Comparison of ENCODE assay signal across 38 cellular contexts in genomic region chr18:26367425-26367824, GRCh38.
"Had no signal": no experiment of that assay in that cellular context is flagged by ENCODE, and none has a peak within 500 bp of the region (broad histone marks: within the 10 kb centered on the region; RNA-seq: fewer than 3 reads in every experiment).

No MANE protein-coding gene starts in this region.

- DNase-seq: activated effector memory CD4-positive, alpha-beta T cell treated with anti-CD3 and anti-CD28 coated beads, Interleukin-2, amount 50 U/mL, for 16 hours; activated effector memory CD4-positive, alpha-beta T cell treated with Interleukin-2 at 50 U/mL for 16 hours; activated gamma-delta T cell; activated gamma-delta T cell treated with Interleukin-2 at 50 U/mL for 16 hours; activated naive CD4-positive, alpha-beta T cell; activated naive CD4-positive, alpha-beta T cell treated with anti-CD3 and anti-CD28 coated beads for 36 hours; activated naive CD4-positive, alpha-beta T cell treated with anti-CD3 and anti-CD28 coated beads, Interleukin-2, amount 10 ng/mL, durations not matched to agents 7 days and 5 days; activated naive CD4-positive, alpha-beta T cell treated with anti-CD3 and anti-CD28 coated beads, Interleukin-2, amount 50 U/mL, for 16 hours; activated naive CD4-positive, alpha-beta T cell treated with Interleukin-2 at 50 U/mL for 16 hours; activated naive CD8-positive, alpha-beta T cell treated with anti-CD3 and anti-CD28 coated beads for 36 hours; activated naive CD8-positive, alpha-beta T cell treated with anti-CD3 and anti-CD28 coated beads, Interleukin-2, amount 10 ng/mL, durations not matched to agents 7 days and 5 days; activated naive CD8-positive, alpha-beta T cell treated with anti-CD3 and anti-CD28 coated beads, Interleukin-2, amount 50 U/mL, for 24 hours; activated T-cell treated with anti-CD3 and anti-CD28 coated beads, Interleukin-2, amount 50 U/mL, for 1 hour; activated T-cell treated with anti-CD3 and anti-CD28 coated beads, Interleukin-2, amount 50 U/mL, for 24 hours; activated T-cell treated with anti-CD3 and anti-CD28 coated beads, Interleukin-2, amount 50 U/mL, for 4 hours; activated T-cell treated with anti-CD3 and anti-CD28 coated beads, Interleukin-2, amount 50 U/mL, for 48 hours; activated T-cell treated with anti-CD3 and anti-CD28 coated beads, Interleukin-2, amount 50 U/mL, for 72 hours; adrenal gland; amniotic stem cell; amygdala; anterior cingulate cortex; aorta; body of pancreas; brain microvascular endothelial cell; caudate nucleus; central memory CD4-positive, alpha-beta T cell; cerebellar nuclear complex had no signal

- H3K27ac ChIP-seq: adrenal gland, ascending aorta, body of pancreas, brain microvascular endothelial cell, breast epithelium, cardiac muscle cell had no signal

- ATAC-seq: activated naive CD4-positive, alpha-beta T cell treated with anti-CD3 and anti-CD28 coated beads, Interleukin-2, amount 50 U/mL, for 72 hours; activated naive CD8-positive, alpha-beta T cell treated with anti-CD3 and anti-CD28 coated beads, Interleukin-2, amount 50 U/mL, for 24 hours; activated T-cell treated with anti-CD3 and anti-CD28 coated beads, Interleukin-2, amount 50 U/mL, for 4 hours; activated T-cell treated with anti-CD3 and anti-CD28 coated beads, Interleukin-2, amount 50 U/mL, for 72 hours; activated T-helper 17 cell treated with anti-CD3 and anti-CD28 coated beads, Interleukin-2, amount 50 U/mL, for 72 hours; body of pancreas had no signal

- H3K4me3 ChIP-seq: adrenal gland, ascending aorta, body of pancreas, breast epithelium, cardiac muscle cell had no signal

- H3K4me3 Mint-ChIP-seq: activated naive CD4-positive, alpha-beta T cell treated with anti-CD3 and anti-CD28 coated beads for 36 hours; activated naive CD4-positive, alpha-beta T cell treated with anti-CD3 and anti-CD28 coated beads, Interleukin-2, amount 10 ng/mL, durations not matched to agents 7 days and 5 days; activated naive CD4-positive, alpha-beta T cell treated with anti-CD3 and anti-CD28 coated beads, Interleukin-2, amount 50 U/mL, for 24 hours; activated naive CD8-positive, alpha-beta T cell; activated naive CD8-positive, alpha-beta T cell treated with anti-CD3 and anti-CD28 coated beads for 36 hours; activated naive CD8-positive, alpha-beta T cell treated with anti-CD3 and anti-CD28 coated beads, Interleukin-2, amount 10 ng/mL, durations not matched to agents 7 days and 5 days; activated naive CD8-positive, alpha-beta T cell treated with anti-CD3 and anti-CD28 coated beads, Interleukin-2, amount 50 U/mL, for 24 hours; activated T-cell treated with anti-CD3 and anti-CD28 coated beads, Interleukin-2, amount 50 U/mL, for 24 hours; activated T-cell treated with anti-CD3 and anti-CD28 coated beads, Interleukin-2, amount 50 U/mL, for 4 hours; activated T-cell treated with anti-CD3 and anti-CD28 coated beads, Interleukin-2, amount 50 U/mL, for 72 hours; activated T-helper 1 cell treated with anti-CD3 and anti-CD28 coated beads, Interleukin-12 subunit alpha, Interleukin-12 subunit beta, Interleukin-2, Interleukin-4 antibody, amounts not matched to agents 30 ng/mL and 10 ng/mL and 1 ng/mL, durations not matched to agents 14 hours and 24 hours and 36 hours; activated T-helper 17 cell treated with anti-CD3 and anti-CD28 coated beads, Interleukin-2, amount 50 U/mL, for 72 hours; brain; central memory CD8-positive, alpha-beta T cell had no signal

- H3K27me3 Mint-ChIP-seq: activated naive CD4-positive, alpha-beta T cell treated with anti-CD3 and anti-CD28 coated beads, Interleukin-2, amount 10 ng/mL, durations not matched to agents 7 days and 5 days; activated naive CD4-positive, alpha-beta T cell treated with anti-CD3 and anti-CD28 coated beads, Interleukin-2, amount 50 U/mL, for 24 hours; activated naive CD8-positive, alpha-beta T cell; activated naive CD8-positive, alpha-beta T cell treated with anti-CD3 and anti-CD28 coated beads for 36 hours; activated naive CD8-positive, alpha-beta T cell treated with anti-CD3 and anti-CD28 coated beads, Interleukin-2, amount 10 ng/mL, durations not matched to agents 7 days and 5 days; activated naive CD8-positive, alpha-beta T cell treated with anti-CD3 and anti-CD28 coated beads, Interleukin-2, amount 50 U/mL, for 24 hours; activated T-cell treated with anti-CD3 and anti-CD28 coated beads, Interleukin-2, amount 50 U/mL, for 24 hours; activated T-helper 17 cell treated with anti-CD3 and anti-CD28 coated beads, Interleukin-2, amount 50 U/mL, for 72 hours; central memory CD8-positive, alpha-beta T cell had no signal

- H3K4me1 Mint-ChIP-seq: activated naive CD4-positive, alpha-beta T cell treated with anti-CD3 and anti-CD28 coated beads, Interleukin-2, amount 10 ng/mL, durations not matched to agents 7 days and 5 days; activated naive CD4-positive, alpha-beta T cell treated with anti-CD3 and anti-CD28 coated beads, Interleukin-2, amount 50 U/mL, for 24 hours; activated naive CD8-positive, alpha-beta T cell treated with anti-CD3 and anti-CD28 coated beads for 36 hours; activated naive CD8-positive, alpha-beta T cell treated with anti-CD3 and anti-CD28 coated beads, Interleukin-2, amount 10 ng/mL, durations not matched to agents 7 days and 5 days; activated naive CD8-positive, alpha-beta T cell treated with anti-CD3 and anti-CD28 coated beads, Interleukin-2, amount 50 U/mL, for 24 hours; activated T-helper 17 cell treated with anti-CD3 and anti-CD28 coated beads, Interleukin-2, amount 50 U/mL, for 72 hours; brain; central memory CD8-positive, alpha-beta T cell had no signal

- H3K27ac Mint-ChIP-seq: activated naive CD4-positive, alpha-beta T cell treated with anti-CD3 and anti-CD28 coated beads for 36 hours; activated naive CD4-positive, alpha-beta T cell treated with anti-CD3 and anti-CD28 coated beads, Interleukin-2, amount 10 ng/mL, durations not matched to agents 7 days and 5 days; activated naive CD4-positive, alpha-beta T cell treated with anti-CD3 and anti-CD28 coated beads, Interleukin-2, amount 50 U/mL, for 24 hours; activated naive CD4-positive, alpha-beta T cell treated with anti-CD3 and anti-CD28 coated beads, Interleukin-2, amount 50 U/mL, for 72 hours; activated naive CD8-positive, alpha-beta T cell; activated naive CD8-positive, alpha-beta T cell treated with anti-CD3 and anti-CD28 coated beads for 36 hours; activated naive CD8-positive, alpha-beta T cell treated with anti-CD3 and anti-CD28 coated beads, Interleukin-2, amount 10 ng/mL, durations not matched to agents 7 days and 5 days; activated naive CD8-positive, alpha-beta T cell treated with anti-CD3 and anti-CD28 coated beads, Interleukin-2, amount 50 U/mL, for 24 hours; activated T-cell treated with anti-CD3 and anti-CD28 coated beads, Interleukin-2, amount 50 U/mL, for 24 hours; activated T-cell treated with anti-CD3 and anti-CD28 coated beads, Interleukin-2, amount 50 U/mL, for 72 hours; activated T-helper 1 cell treated with anti-CD3 and anti-CD28 coated beads, Interleukin-12 subunit alpha, Interleukin-12 subunit beta, Interleukin-2, Interleukin-4 antibody, amounts not matched to agents 30 ng/mL and 10 ng/mL and 1 ng/mL, durations not matched to agents 14 hours and 24 hours and 36 hours; activated T-helper 17 cell treated with anti-CD3 and anti-CD28 coated beads, Interleukin-2, amount 50 U/mL, for 72 hours; activated T-helper 2 cell treated with anti-CD3 and anti-CD28 coated beads, Interferon-gamma antibody, Interleukin-2, Interleukin-4, amounts not matched to agents 10 μg/mL and 5 μg/mL and 100 μg/mL, durations not matched to agents 14 hours and 24 hours and 36 hours; brain had no signal

- H3K27me3 ChIP-seq: adrenal gland, ascending aorta, body of pancreas, brain microvascular endothelial cell, breast epithelium, cardiac muscle cell had no signal

- H3K9me3 Mint-ChIP-seq: activated naive CD4-positive, alpha-beta T cell treated with anti-CD3 and anti-CD28 coated beads for 36 hours; activated naive CD4-positive, alpha-beta T cell treated with anti-CD3 and anti-CD28 coated beads, Interleukin-2, amount 10 ng/mL, durations not matched to agents 7 days and 5 days; activated naive CD4-positive, alpha-beta T cell treated with anti-CD3 and anti-CD28 coated beads, Interleukin-2, amount 50 U/mL, for 24 hours; activated naive CD4-positive, alpha-beta T cell treated with anti-CD3 and anti-CD28 coated beads, Interleukin-2, amount 50 U/mL, for 72 hours; activated naive CD8-positive, alpha-beta T cell treated with anti-CD3 and anti-CD28 coated beads for 36 hours; activated naive CD8-positive, alpha-beta T cell treated with anti-CD3 and anti-CD28 coated beads, Interleukin-2, amount 10 ng/mL, durations not matched to agents 7 days and 5 days; activated naive CD8-positive, alpha-beta T cell treated with anti-CD3 and anti-CD28 coated beads, Interleukin-2, amount 50 U/mL, for 24 hours; activated T-cell treated with anti-CD3 and anti-CD28 coated beads, Interleukin-2, amount 50 U/mL, for 24 hours; activated T-cell treated with anti-CD3 and anti-CD28 coated beads, Interleukin-2, amount 50 U/mL, for 72 hours; activated T-helper 1 cell treated with anti-CD3 and anti-CD28 coated beads, Interleukin-12 subunit alpha, Interleukin-12 subunit beta, Interleukin-2, Interleukin-4 antibody, amounts not matched to agents 30 ng/mL and 10 ng/mL and 1 ng/mL, durations not matched to agents 14 hours and 24 hours and 36 hours; activated T-helper 17 cell treated with anti-CD3 and anti-CD28 coated beads, Interleukin-2, amount 50 U/mL, for 72 hours; activated T-helper 2 cell treated with anti-CD3 and anti-CD28 coated beads, Interferon-gamma antibody, Interleukin-2, Interleukin-4, amounts not matched to agents 10 μg/mL and 5 μg/mL and 100 μg/mL, durations not matched to agents 14 hours and 24 hours and 36 hours; central memory CD8-positive, alpha-beta T cell had no signal

- H3K36me3 ChIP-seq: adrenal gland, ascending aorta, brain microvascular endothelial cell, breast epithelium, cardiac muscle cell had no signal

- H3K9me3 ChIP-seq: adrenal gland, ascending aorta, body of pancreas, breast epithelium had no signal

- H3K4me1 ChIP-seq: adrenal gland, ascending aorta, body of pancreas, breast epithelium had no signal
